8 cellular contexts compared by ENCODE assay signal in genomic region chrX:3712870-3713224, GRCh38. TPM values are rescaled to one million over a fixed set of nuclear protein-coding genes. Genes with fewer than 3 reads are reported as not detected.
DNase-seq lines count a peak whose midpoint lies in the region; ATAC-seq, FAIRE-seq and TF ChIP-seq lines count a peak whose summit lies in the region.

No MANE protein-coding gene starts in this region.

- H3K4me3 ChIP-seq in DOHH2 (ENCODE audit: low read length) = peak overlapping the region; percentile 81
- peak overlapping the region; percentile 64 for H3K4me3 ChIP-seq in HUES64 (ENCODE audit: low read length)
- peak overlapping the region; percentile 61 to 66 for H3K4me3 ChIP-seq in cardiac fibroblast (replicated peaks in 1 of 2; ENCODE audit: low read depth in 2 of 2, low read length in 2 of 2)
- peak overlapping the region; percentile 31 for H3K4me3 ChIP-seq in mucosa of stomach (ENCODE audit: low read length)

- H3K27me3 ChIP-seq in DOHH2 (ENCODE audit: control insufficient read depth, low read length) = no peaks in the 10 kb centered on the region
- H3K27me3 ChIP-seq in HUES64 (ENCODE audit: insufficient read depth, low read length) = peaks cover 14% of the 10 kb centered on the region
- H3K27me3 ChIP-seq in mucosa of stomach (ENCODE audit: control insufficient read depth, insufficient read depth, low read length) = no peaks in the 10 kb centered on the region

- H3K9me2 ChIP-seq in DOHH2 (replicated peaks; ENCODE audit: control insufficient read depth, low read length) = no peaks in the 10 kb centered on the region

- no peak for TF ChIP-seq CTCF in DOHH2 (IDR thresholded peaks at IDR 0.05; ENCODE audit: low read depth, low read length, poor library complexity, severe bottlenecking)
- TF ChIP-seq CTCF in cardiac fibroblast (IDR thresholded peaks at IDR 0.05; ENCODE audit: low read depth, low read length) = no peak

- H3F3A ChIP-seq in DOHH2 (ENCODE audit: control insufficient read depth, insufficient read depth) = no peaks in the 10 kb centered on the region

- peak overlapping the region; percentile 72 for H3K9ac ChIP-seq in HUES64 (ENCODE audit: low read depth, low read length)
- peak overlapping the region; percentile 50 for H3K9ac ChIP-seq in mucosa of stomach (ENCODE audit: low read length)

- 0% methylated on average over 38 of the region's 38 CpGs for WGBS in HUES64

- H3K4me2 ChIP-seq in DOHH2 (ENCODE audit: low read length) = peak overlapping the region; percentile 89

- H4K20me1 ChIP-seq in DOHH2 (ENCODE audit: control insufficient read depth, insufficient read depth, low read depth, low read length) = no peaks in the 10 kb centered on the region

- H3K27ac ChIP-seq in DOHH2 (ENCODE audit: low read depth, low read length) = no peak overlapping the region
- H3K27ac ChIP-seq in HUES64 (ENCODE audit: low read depth, low read length) = no peak overlapping the region

- DNase-seq in cardiac fibroblast (ENCODE audit: low read depth in 2 of 2) = no peak
- DNase-seq in GDM1 (lab: John Stamatoyannopoulos, UW) = no peak
- no peak for DNase-seq in HTR-8/SVneo (ENCODE audit: insufficient read length, low spot score)
- no peak for DNase-seq in MV-4-11 (lab: John Stamatoyannopoulos, UW)

- no peaks in the 10 kb centered on the region for H3K9me3 ChIP-seq in DOHH2 (ENCODE audit: control insufficient read depth, insufficient read depth, low read length)
- no peaks in the 10 kb centered on the region for H3K9me3 ChIP-seq in HUES64 (ENCODE audit: insufficient read depth, low read depth, low read length)
- no peaks in the 10 kb centered on the region for H3K9me3 ChIP-seq in mucosa of stomach (ENCODE audit: control insufficient read depth, low read length)

- H3K36me3 ChIP-seq in DOHH2 (ENCODE audit: control insufficient read depth, low read length) (no peaks in the 10 kb centered on the region), HUES64 (ENCODE audit: insufficient read depth, low read length) (no peaks in the 10 kb centered on the region), mucosa of stomach (ENCODE audit: control insufficient read depth, insufficient read depth, low read length) (no peaks in the 10 kb centered on the region)

- peak; percentile 20 for ATAC-seq in GM21515 (IDR thresholded peaks at IDR 0.05; ENCODE audit: unreplicated experiment)

- H3K4me1 ChIP-seq in DOHH2 (ENCODE audit: control insufficient read depth, low read length) = peaks cover 23% of the 10 kb centered on the region
- no peaks in the 10 kb centered on the region for H3K4me1 ChIP-seq in HUES64 (ENCODE audit: insufficient read depth, low read length)
- H3K4me1 ChIP-seq in mucosa of stomach (ENCODE audit: control insufficient read depth, insufficient read depth, low read length) = peaks cover 7% of the 10 kb centered on the region

- peaks cover 30% of the 10 kb centered on the region for H3K79me2 ChIP-seq in DOHH2 (ENCODE audit: control insufficient read depth, low read length)

- FAIRE-seq in HTR-8/SVneo (lab: Jason Lieb, UNC) = no peak

RNA-seq across cellular contexts. Expression of gene PRKX, which starts 0.6 kb away (rescaled TPM):
- 20.9 TPM for polyA plus RNA-seq in HUES64 (2013, experiment 1 of 2)
- polyA plus RNA-seq in HUES64 (2013, experiment 2 of 2) = 21.7 TPM

Comparison
In these comparisons a context has a peak if more than half of its experiments do, and no peak if none do; other contexts are left out.
1. H3K4me3 ChIP-seq: peak in every context shown above with its lines; median percentile 81 in DOHH2; 64 in HUES64; 64 in cardiac fibroblast; 31 in mucosa of stomach.